In genomic region chr16:85027349-85027967, GRCh38 we compare ENCODE assay signal across 1 cellular context.
A peak's percentile ranks its signal among the peaks of the same experiment; 100 is the strongest.
TF ChIP-seq lines count a peak whose summit lies in the region.

KIAA0513 (plus strand) TSS chr16:85027795; CDS start chr16:85067072, 39,277 bp downstream.

TF ChIP-seq in HEK293, 187 proteins besides CTCF, POLR2A, EP300 and RAD21 (continued from another document and continues in another):
- TF ChIP-seq ZNF394 (tag by site-specific recombination; IDR thresholded peaks at IDR 0.05; ENCODE audit: borderline replicate concordance): peak; percentile 23; the same call in 1 of the 2 replicates
- TF ChIP-seq ZEB2 (tag by site-specific recombination; IDR thresholded peaks at IDR 0.05): 0 out of 2 replicates have a peak, but pooled peaks have one; percentile 39
- peak; percentile 90 for TF ChIP-seq ZNF561 (tag by site-specific recombination; IDR thresholded peaks at IDR 0.05; ENCODE audit: borderline replicate concordance)
- no peak for TF ChIP-seq ZNF214 (tag by site-specific recombination; IDR thresholded peaks at IDR 0.05; ENCODE audit: borderline replicate concordance)
- TF ChIP-seq PRDM1 (tag by site-specific recombination; IDR thresholded peaks at IDR 0.05): no peak
- TF ChIP-seq ZFP41 (tag by site-specific recombination; IDR thresholded peaks at IDR 0.05; ENCODE audit: borderline replicate concordance): no peak
- TF ChIP-seq ZXDB (tag by site-specific recombination; IDR thresholded peaks at IDR 0.05): peak; percentile 83
- no peak for TF ChIP-seq ZNF24 (tag by site-specific recombination; IDR thresholded peaks at IDR 0.05)
- TF ChIP-seq ZNF529 (tag by site-specific recombination; IDR thresholded peaks at IDR 0.05; ENCODE audit: insufficient replicate concordance): no peak
- TF ChIP-seq BCL11A (tag by site-specific recombination; IDR thresholded peaks at IDR 0.05; ENCODE audit: low read depth): no peak
- peak; percentile 80 for TF ChIP-seq SP2 (tag by site-specific recombination; IDR thresholded peaks at IDR 0.05)
- peak; percentile 82 for TF ChIP-seq ZNF18 (tag by site-specific recombination; IDR thresholded peaks at IDR 0.05)
- TF ChIP-seq BCL6B (tag by site-specific recombination; IDR thresholded peaks at IDR 0.05): no peak
- TF ChIP-seq ZSCAN16 (tag by site-specific recombination; IDR thresholded peaks at IDR 0.05): no peak
- TF ChIP-seq ZNF324 (tag by site-specific recombination; IDR thresholded peaks at IDR 0.05): no peak
- TF ChIP-seq IKZF3 (tag by site-specific recombination; IDR thresholded peaks at IDR 0.05): no peak
- TF ChIP-seq GLIS2 (tag by site-specific recombination; IDR thresholded peaks at IDR 0.05): peak; percentile 91
- TF ChIP-seq PBX3 (CRISPR knock-in tag; IDR thresholded peaks at IDR 0.05): peak; percentile 82; the same call in 1 of the 2 replicates
- TF ChIP-seq ZBTB6 (tag by site-specific recombination; IDR thresholded peaks at IDR 0.05): no peak
- TF ChIP-seq SCRT1 (tag by site-specific recombination; IDR thresholded peaks at IDR 0.05; ENCODE audit: borderline replicate concordance): peak; percentile 39; the same call in 1 of the 2 replicates
- TF ChIP-seq ZNF37A (tag by site-specific recombination; IDR thresholded peaks at IDR 0.05): no peak
- no peak for TF ChIP-seq FEZF1 (tag by site-specific recombination; IDR thresholded peaks at IDR 0.05)
- TF ChIP-seq TSHZ1 (tag by site-specific recombination; IDR thresholded peaks at IDR 0.05; ENCODE audit: borderline replicate concordance): 0 out of 2 replicates have a peak, but pooled peaks have one; percentile 9
- no peak for TF ChIP-seq ZNF140 (tag by site-specific recombination; IDR thresholded peaks at IDR 0.05)
- peak; percentile 79 for TF ChIP-seq GLIS1 (tag by site-specific recombination; IDR thresholded peaks at IDR 0.05)
- TF ChIP-seq PRDM10 (tag by site-specific recombination; IDR thresholded peaks at IDR 0.05): peak; percentile 88
- no peak for TF ChIP-seq ZNF621 (tag by site-specific recombination; IDR thresholded peaks at IDR 0.05)
- no peak for TF ChIP-seq OSR2 (tag by site-specific recombination; IDR thresholded peaks at IDR 0.05)
- TF ChIP-seq KLF10 (tag by site-specific recombination; IDR thresholded peaks at IDR 0.05): 0 out of 2 replicates have a peak, but pooled peaks have one; percentile 38
- peak; percentile 86 for TF ChIP-seq SCRT2 (tag by site-specific recombination; IDR thresholded peaks at IDR 0.05)
- peak; percentile 19; the same call in 1 of the 2 replicates for TF ChIP-seq GFI1B (tag by site-specific recombination; IDR thresholded peaks at IDR 0.05)
- TF ChIP-seq ZNF23 (tag by site-specific recombination; IDR thresholded peaks at IDR 0.05; ENCODE audit: borderline replicate concordance): no peak
- TF ChIP-seq ZNF544 (tag by site-specific recombination; IDR thresholded peaks at IDR 0.05): no peak
- no peak for TF ChIP-seq ZNF664 (tag by site-specific recombination; IDR thresholded peaks at IDR 0.05)
- TF ChIP-seq ZNF555 (tag by site-specific recombination; conservative IDR thresholded peaks at IDR 0.05): no peak
- no peak for TF ChIP-seq ZNF785 (tag by site-specific recombination; IDR thresholded peaks at IDR 0.05)
- TF ChIP-seq ZNF146 (tag by site-specific recombination; IDR thresholded peaks at IDR 0.05): no peak
- TF ChIP-seq AEBP2 (tag by site-specific recombination; IDR thresholded peaks at IDR 0.05; ENCODE audit: borderline replicate concordance): no peak
- no peak for TF ChIP-seq ZNF121 (tag by site-specific recombination; IDR thresholded peaks at IDR 0.05)
- TF ChIP-seq ZNF248 (tag by site-specific recombination; IDR thresholded peaks at IDR 0.05): no peak
- TF ChIP-seq KLF9 (tag by site-specific recombination; IDR thresholded peaks at IDR 0.05; ENCODE audit: low read depth): peak; percentile 59; the same call in 1 of the 2 replicates
- peak; percentile 11; the same call in 1 of the 2 replicates for TF ChIP-seq PRDM4 (tag by site-specific recombination; IDR thresholded peaks at IDR 0.05)
- peak; percentile 75 for TF ChIP-seq KLF1 (tag by site-specific recombination; IDR thresholded peaks at IDR 0.05)
- TF ChIP-seq ZNF549 (tag by site-specific recombination; IDR thresholded peaks at IDR 0.05): no peak
- TF ChIP-seq ZNF426 (tag by site-specific recombination; IDR thresholded peaks at IDR 0.05): no peak
- TF ChIP-seq ZNF843 (tag by site-specific recombination; IDR thresholded peaks at IDR 0.05): 0 out of 2 replicates have a peak, but pooled peaks have one; percentile 15
- no peak for TF ChIP-seq ZNF416 (tag by site-specific recombination; IDR thresholded peaks at IDR 0.05)
- TF ChIP-seq EGR2 (tag by site-specific recombination; IDR thresholded peaks at IDR 0.05; ENCODE audit: low read depth): peak; percentile 88
- TF ChIP-seq ZNF654 (tag by site-specific recombination; IDR thresholded peaks at IDR 0.05; ENCODE audit: low read depth): no peak
- no peak for TF ChIP-seq ZNF571 (tag by site-specific recombination; IDR thresholded peaks at IDR 0.05)
- TF ChIP-seq ZNF391 (tag by site-specific recombination; IDR thresholded peaks at IDR 0.05; ENCODE audit: borderline replicate concordance, low read depth): no peak
- 0 out of 2 replicates have a peak, but pooled peaks have one; percentile 20 for TF ChIP-seq ZNF223 (tag by site-specific recombination; IDR thresholded peaks at IDR 0.05)
- peak; percentile 86 for TF ChIP-seq ZFHX2 (tag by site-specific recombination; conservative IDR thresholded peaks at IDR 0.05)
